Comparison of ENCODE assay signal across 22 cellular contexts in genomic region chr6:43115365-43115764, GRCh38. TPM values are rescaled to one million over a fixed set of nuclear protein-coding genes. Genes with fewer than 3 reads are reported as not detected.
DNase-seq lines count a peak whose midpoint lies in the region; ATAC-seq, FAIRE-seq and TF ChIP-seq lines count a peak whose summit lies in the region.
"Had no signal": no experiment of that assay in that cellular context is flagged by ENCODE, and none has a peak within 500 bp of the region (broad histone marks: within the 10 kb centered on the region; RNA-seq: fewer than 3 reads in every experiment).

No MANE protein-coding gene starts in this region.

- POLR2A ChIA-PET in K562 (lab: Yijun Ruan, JAX): interaction anchor here (0.5 to 2.8 kb wide), 8 partner anchors 8 to 105 kb away, joined by 3 to 27 read pairs (median 4); partner anchors contain the start of gene CUL7

- no peaks in the 10 kb centered on the region for H4K20me1 ChIP-seq in K562 (replicated peaks; ENCODE audit: control insufficient read depth, insufficient read depth, low read length)

- no peak; the same call in 1 of the 2 replicates for TF ChIP-seq EP300 in K562 (IDR thresholded peaks at IDR 0.05; ENCODE audit: low read length)

- H3K9ac ChIP-seq in K562 (ENCODE audit: insufficient read depth in 1 of 2, low read depth in 2 of 2, low read length in 2 of 2) (peak overlapping the region; percentile 59 to 69; a peak in 3 of 4 replicates), kidney (ENCODE audit: low read length in 2 of 2) (no peak overlapping the region)

- H3K27me3 Mint-ChIP-seq in type B pancreatic cell: no peaks in the 10 kb centered on the region
- H3K27me3 Mint-ChIP-seq: activated CD4-positive, alpha-beta memory T cell treated with anti-CD3 and anti-CD28 coated beads, Interleukin-2, amount 10 ng/mL, durations not matched to agents 7 days and 5 days; activated naive CD8-positive, alpha-beta T cell treated with anti-CD3 and anti-CD28 coated beads, Interleukin-2, amount 10 ng/mL, durations not matched to agents 7 days and 5 days; CD4-positive, CD25-positive, alpha-beta regulatory T cell; central memory CD8-positive, alpha-beta T cell had no signal

- H3K4me1 Mint-ChIP-seq in type B pancreatic cell (ENCODE audit: unreplicated experiment): peaks cover 44% of the 10 kb centered on the region
- H3K4me1 Mint-ChIP-seq: activated CD4-positive, alpha-beta memory T cell treated with anti-CD3 and anti-CD28 coated beads, Interleukin-2, amount 10 ng/mL, durations not matched to agents 7 days and 5 days; activated naive CD8-positive, alpha-beta T cell treated with anti-CD3 and anti-CD28 coated beads, Interleukin-2, amount 10 ng/mL, durations not matched to agents 7 days and 5 days; CD4-positive, CD25-positive, alpha-beta regulatory T cell; central memory CD8-positive, alpha-beta T cell; IgD-negative memory B cell; immature natural killer cell had no signal

- peaks cover 3% of the 10 kb centered on the region for H3K36me3 Mint-ChIP-seq in type B pancreatic cell
- H3K36me3 Mint-ChIP-seq: activated naive CD8-positive, alpha-beta T cell treated with anti-CD3 and anti-CD28 coated beads, Interleukin-2, amount 10 ng/mL, durations not matched to agents 7 days and 5 days; CD4-positive, CD25-positive, alpha-beta regulatory T cell; IgD-negative memory B cell; immature natural killer cell had no signal

- peak; percentile 69 for FAIRE-seq in K562 (lab: Jason Lieb, UNC)
- no peak for FAIRE-seq in kidney (lab: Jason Lieb, UNC)

- no peaks in the 10 kb centered on the region for H3K79me2 ChIP-seq in K562 (ENCODE audit: control insufficient read depth, insufficient read depth, low read length)

- peaks cover 26 to 27% of the 10 kb centered on the region in 2 experiments for H3K4me1 ChIP-seq in K562 (replicated peaks in 1 of 2; ENCODE audit: control insufficient read depth in 2 of 2, insufficient read depth in 2 of 2, low read length in 2 of 2)
- H3K4me1 ChIP-seq in kidney (ENCODE audit: control insufficient read depth in 1 of 2, insufficient read depth in 1 of 2, low read depth in 1 of 2, low read length in 2 of 2): peaks cover 2 to 10% of the 10 kb centered on the region in 2 donors
- H3K4me1 ChIP-seq in upper lobe of right lung: peaks cover 42% of the 10 kb centered on the region
- H3K4me1 ChIP-seq in tibial artery: peaks cover 0 to 17% (median 9%) of the 10 kb centered on the region in 4 donors
- H3K4me1 ChIP-seq: sigmoid colon had no signal

- H3K9me1 ChIP-seq in K562 (ENCODE audit: control insufficient read depth, insufficient read depth, low read length): no peaks in the 10 kb centered on the region

- H3K9me3 ChIP-seq in K562 (replicated peaks; ENCODE audit: control insufficient read depth, insufficient read depth, low read depth, low read length): no peaks in the 10 kb centered on the region
- H3K9me3 ChIP-seq in kidney (ENCODE audit: control insufficient read depth in 1 of 2, low read length in 2 of 2): no peaks in the 10 kb centered on the region
- H3K9me3 ChIP-seq in upper lobe of right lung: no peaks in the 10 kb centered on the region
- H3K9me3 ChIP-seq in tibial artery: no peaks in the 10 kb centered on the region
- H3K9me3 ChIP-seq: HAP-1, sigmoid colon, testis had no signal

- no peak for TF ChIP-seq RAD21 in K562 (CRISPR knock-in tag; conservative IDR thresholded peaks at IDR 0.05 in 1 of 2, IDR thresholded peaks at IDR 0.05 in 1 of 2)

- H3K4me3 ChIP-seq in K562 (no peak overlapping the region), kidney (ENCODE audit: low read length in 2 of 2) (no peak overlapping the region), upper lobe of right lung (no peak overlapping the region), tibial artery (no peak overlapping the region)
- H3K4me3 ChIP-seq: HAP-1, sigmoid colon, testis had no signal

- H3K4me2 ChIP-seq in K562 (ENCODE audit: insufficient read depth, low read length): peak overlapping the region; percentile 78

- H3K27ac ChIP-seq in K562 (ENCODE audit: extremely low read depth, low read depth, low read length) (peak overlapping the region; percentile 70), kidney (ENCODE audit: low read depth in 2 of 2, low read length in 2 of 2) (peak overlapping the region in 1 of 2 donors; percentile 72), upper lobe of right lung (peak overlapping the region; percentile 71), tibial artery (no peak overlapping the region)
- H3K27ac ChIP-seq: 22Rv1 had no signal

- no peak overlapping the region for H3K4me3 Mint-ChIP-seq in type B pancreatic cell
- H3K4me3 Mint-ChIP-seq: activated CD4-positive, alpha-beta memory T cell treated with anti-CD3 and anti-CD28 coated beads, Interleukin-2, amount 10 ng/mL, durations not matched to agents 7 days and 5 days; activated naive CD8-positive, alpha-beta T cell treated with anti-CD3 and anti-CD28 coated beads, Interleukin-2, amount 10 ng/mL, durations not matched to agents 7 days and 5 days; activated T-cell treated with anti-CD3 and anti-CD28 coated beads, Interleukin-2, amount 50 U/mL, for 72 hours; CD4-positive, CD25-positive, alpha-beta regulatory T cell; central memory CD8-positive, alpha-beta T cell; IgD-negative memory B cell; immature natural killer cell had no signal

- peak overlapping the region; percentile 96 for H2AFZ ChIP-seq in K562 (ENCODE audit: low read depth, low read length)

- no peak for TF ChIP-seq CTCF in K562 (IDR thresholded peaks at IDR 0.05 in 2 of 3, conservative IDR thresholded peaks at IDR 0.05 in 1 of 3; ENCODE audit: insufficient read depth in 2 of 3, low read depth in 1 of 3, low read length in 3 of 3)
- TF ChIP-seq CTCF in kidney (IDR thresholded peaks at IDR 0.05; ENCODE audit: borderline replicate concordance, extremely low read depth, insufficient read depth): no peak
- TF ChIP-seq CTCF in upper lobe of right lung (IDR thresholded peaks at IDR 0.05): no peak
- no peak for TF ChIP-seq CTCF in tibial artery (IDR thresholded peaks at IDR 0.05)
- no peak for TF ChIP-seq CTCF in type B pancreatic cell (conservative IDR thresholded peaks at IDR 0.05)

- DNase-seq in DMS79 treated with DMSO at 0.1 percent for 48 hours (lab: John Stamatoyannopoulos, UW) (peak; percentile 12), DMS79 (lab: John Stamatoyannopoulos, UW) (no peak), K562 (ENCODE audit: extremely low read depth in 1 of 4, low spot score in 3 of 4) (peak; percentile 44 to 77 (median 52)), kidney (peak; percentile 29), upper lobe of right lung (no peak), tibial artery (no peak), SW 1271 (lab: John Stamatoyannopoulos, UW) (no peak), type B pancreatic cell (ENCODE audit: extremely low spot score, unreplicated experiment) (no peak)
- DNase-seq: activated CD4-positive, alpha-beta memory T cell treated with anti-CD3 and anti-CD28 coated beads, Interleukin-2, amount 10 ng/mL, durations not matched to agents 7 days and 5 days; activated naive CD8-positive, alpha-beta T cell treated with anti-CD3 and anti-CD28 coated beads, Interleukin-2, amount 10 ng/mL, durations not matched to agents 7 days and 5 days; activated T-cell treated with anti-CD3 and anti-CD28 coated beads, Interleukin-2, amount 50 U/mL, for 72 hours; CD4-positive, CD25-positive, alpha-beta regulatory T cell; EL; immature natural killer cell; NCI-H1092 treated with DMSO at 0.1 percent for 48 hours; sigmoid colon; stimulated activated CD4-positive, alpha-beta T cell treated with anti-CD3 and anti-CD28 coated beads, Interleukin-4, amount 100 ng/mL, for 24 hours; testis had no signal

- H3K27me3 ChIP-seq in K562 (ENCODE audit: control insufficient read depth in 2 of 2, insufficient read depth in 2 of 2, low read length in 2 of 2) (no peaks in the 10 kb centered on the region), upper lobe of right lung (no peaks in the 10 kb centered on the region), tibial artery (no peaks in the 10 kb centered on the region)
- H3K27me3 ChIP-seq: testis had no signal

- no peaks in the 10 kb centered on the region for H3K9me3 Mint-ChIP-seq in type B pancreatic cell
- H3K9me3 Mint-ChIP-seq: activated CD4-positive, alpha-beta memory T cell treated with anti-CD3 and anti-CD28 coated beads, Interleukin-2, amount 10 ng/mL, durations not matched to agents 7 days and 5 days; activated naive CD8-positive, alpha-beta T cell treated with anti-CD3 and anti-CD28 coated beads, Interleukin-2, amount 10 ng/mL, durations not matched to agents 7 days and 5 days; activated T-cell treated with anti-CD3 and anti-CD28 coated beads, Interleukin-2, amount 50 U/mL, for 72 hours; central memory CD8-positive, alpha-beta T cell; IgD-negative memory B cell; immature natural killer cell had no signal

- H3K36me3 ChIP-seq in K562 (ENCODE audit: control insufficient read depth, insufficient read depth, low read length): no peaks in the 10 kb centered on the region
- no peaks in the 10 kb centered on the region for H3K36me3 ChIP-seq in kidney (ENCODE audit: control insufficient read depth in 1 of 2, insufficient read depth in 2 of 2, low read length in 2 of 2)
- H3K36me3 ChIP-seq in upper lobe of right lung: no peaks in the 10 kb centered on the region
- no peaks in the 10 kb centered on the region for H3K36me3 ChIP-seq in tibial artery
- H3K36me3 ChIP-seq: HAP-1, sigmoid colon had no signal

- no peak for TF ChIP-seq POLR2A in K562 (conservative IDR thresholded peaks at IDR 0.05)

- in situ Hi-C loops in K562 (cut with MboI): no loop called here

- CTCF ChIA-PET in K562 (lab: Yijun Ruan, JAX; ENCODE audit: low intra/inter-chr PET ratio): no interaction called here

- no peak overlapping the region for H3K27ac Mint-ChIP-seq in type B pancreatic cell
- H3K27ac Mint-ChIP-seq: activated CD4-positive, alpha-beta memory T cell treated with anti-CD3 and anti-CD28 coated beads, Interleukin-2, amount 10 ng/mL, durations not matched to agents 7 days and 5 days; activated naive CD8-positive, alpha-beta T cell treated with anti-CD3 and anti-CD28 coated beads, Interleukin-2, amount 10 ng/mL, durations not matched to agents 7 days and 5 days; activated T-cell treated with anti-CD3 and anti-CD28 coated beads, Interleukin-2, amount 50 U/mL, for 72 hours; CD4-positive, CD25-positive, alpha-beta regulatory T cell; immature natural killer cell had no signal

- intact Hi-C loops in K562 (cut with micrococcal nuclease): no loop called here
- intact Hi-C loops in kidney (cut with DNase I): no loop called here
- intact Hi-C loops in upper lobe of right lung (cut with DNase I): no loop called here
- intact Hi-C loops in tibial artery (cut with DNase I; ENCODE audit: low total_unique reads): no loop called here

- ATAC-seq in K562 (peak; percentile 40), upper lobe of right lung (no peak)
- ATAC-seq: activated T-cell treated with anti-CD3 and anti-CD28 coated beads, Interleukin-2, amount 50 U/mL, for 72 hours had no signal

- 12% methylated on average over 6 of the region's 6 CpGs for WGBS in K562 (ENCODE audit: insufficient coverage, low coverage, missing lambda C conversion rate)

- no TSS peak for BruUV-seq in K562 (replicated peaks; lab: Mats Ljungman, UMichigan)

RNA-seq across cellular contexts. Expression of gene PTK7, which starts 39.3 kb away (rescaled TPM):
- 22.2 and 40.3 TPM in 2 replicates for total RNA-seq in K562 (2011; cell fraction: chromatin; rRNA removed; ENCODE audit: low replicate concordance)
- total RNA-seq in K562 (2011; cell fraction: nucleolus; rRNA removed): 21.8 and 28.2 TPM in 2 replicates
- 25.1 and 31.5 TPM in 2 replicates for total RNA-seq in K562 (2011; cell fraction: nucleoplasm; rRNA removed)
- 4.2 and 5.5 TPM in 2 replicates for total RNA-seq in K562 (2014; rRNA removed)
- 2.8 and 3.6 TPM in 2 replicates for total RNA-seq in K562 (2014; rRNA removed; fragmentation: Illumina TruSeq; extraction: Trizol)
- 3.8 and 4.5 TPM in 2 replicates for total RNA-seq in K562 (2015; rRNA removed; fragmentation: Illumina TruSeq; extraction: Trizol)
- total RNA-seq in K562 (2021): 6.8 and 7.3 TPM in 2 replicates
- polyA plus RNA-seq in K562 (2011; rRNA removed): 5.2 and 11.2 TPM in 2 replicates
- polyA plus RNA-seq in K562 (2011; cell fraction: cytosol; rRNA removed): 7.6 and 9.5 TPM in 2 replicates
- 20.2 and 31.7 TPM in 2 replicates for polyA plus RNA-seq in K562 (2011; cell fraction: nucleus; rRNA removed)
- 6.4 and 11.6 TPM in 2 replicates for polyA plus RNA-seq in K562 (2012)
- 3.9 and 4.6 TPM in 2 replicates for polyA plus RNA-seq in K562 (2014; fragmentation: Illumina TruSeq; extraction: Trizol)
- polyA plus RNA-seq in K562 (2014; fragmentation: Nextera tagmentation; extraction: Ambion mirVana): under 1 TPM; 0.20 to 0.24 TPM
- polyA plus RNA-seq in K562 (2014; rRNA removed): 4.2 and 4.7 TPM in 2 replicates
- 6.3 and 6.5 TPM in 2 replicates for polyA minus RNA-seq in K562 (2011; rRNA and poly(A)+ RNA removed)
- 6.1 and 9.0 TPM in 2 replicates for polyA minus RNA-seq in K562 (2011; cell fraction: cytosol; rRNA and poly(A)+ RNA removed)
- 7.5 and 12.9 TPM in 2 replicates for polyA minus RNA-seq in K562 (2011; cell fraction: nucleus; rRNA and poly(A)+ RNA removed)
- total RNA-seq in kidney: 55.2 TPM
- 26.0 TPM for polyA plus RNA-seq in kidney (ENCODE audit: insufficient read depth, low read depth, low replicate concordance)
- 97.1 TPM for total RNA-seq in upper lobe of right lung
- 115 and 155 TPM in 2 replicates for total RNA-seq in type B pancreatic cell (ENCODE audit: low replicate concordance)
- polyA plus RNA-seq: IgD-negative memory B cell had no signal

RNA-seq across cellular contexts. Expression of gene SRF, which starts 55.7 kb away (rescaled TPM):
- 13.7 and 28.2 TPM in 2 replicates for total RNA-seq in K562 (2011; cell fraction: chromatin; rRNA removed; ENCODE audit: low replicate concordance)
- total RNA-seq in K562 (2011; cell fraction: nucleolus; rRNA removed): 20.1 and 23.2 TPM in 2 replicates
- 23.9 and 30.5 TPM in 2 replicates for total RNA-seq in K562 (2011; cell fraction: nucleoplasm; rRNA removed)
- 24.6 and 31.5 TPM in 2 replicates for total RNA-seq in K562 (2014; rRNA removed)
- 11.1 and 12.6 TPM in 2 replicates for total RNA-seq in K562 (2014; rRNA removed; fragmentation: Illumina TruSeq; extraction: Trizol)
- total RNA-seq in K562 (2015; rRNA removed; fragmentation: Illumina TruSeq; extraction: Trizol): 19.4 and 20.1 TPM in 2 replicates
- total RNA-seq in K562 (2021): 32.7 and 37.0 TPM in 2 replicates
- 25.3 and 29.5 TPM in 2 replicates for polyA plus RNA-seq in K562 (2011; rRNA removed)
- polyA plus RNA-seq in K562 (2011; cell fraction: cytosol; rRNA removed): 39.3 and 67.9 TPM in 2 replicates
- polyA plus RNA-seq in K562 (2011; cell fraction: nucleus; rRNA removed): 41.4 and 58.3 TPM in 2 replicates
- polyA plus RNA-seq in K562 (2012): 35.4 TPM in 2 replicates
- polyA plus RNA-seq in K562 (2014; fragmentation: Illumina TruSeq; extraction: Trizol): 29.8 and 35.8 TPM in 2 replicates
- polyA plus RNA-seq in K562 (2014; fragmentation: Nextera tagmentation; extraction: Ambion mirVana): 1 to 10 TPM; 2.5 to 2.8 TPM
- polyA plus RNA-seq in K562 (2014; rRNA removed): 28.4 and 32.2 TPM in 2 replicates
- polyA minus RNA-seq in K562 (2011; rRNA and poly(A)+ RNA removed): 16.6 and 31.6 TPM in 2 replicates
- polyA minus RNA-seq in K562 (2011; cell fraction: cytosol; rRNA and poly(A)+ RNA removed): 23.6 and 23.7 TPM in 2 replicates
- polyA minus RNA-seq in K562 (2011; cell fraction: nucleus; rRNA and poly(A)+ RNA removed): 11.4 and 14.8 TPM in 2 replicates
- 30.6 TPM for total RNA-seq in kidney
- polyA plus RNA-seq in kidney (ENCODE audit: insufficient read depth, low read depth, low replicate concordance): 13.8 TPM
- 33.6 TPM for total RNA-seq in upper lobe of right lung
- 35.2 and 38.2 TPM in 2 replicates for total RNA-seq in type B pancreatic cell (ENCODE audit: low replicate concordance)

RNA-seq across cellular contexts. Expression of gene KLC4, which starts 55.9 kb away (rescaled TPM):
- total RNA-seq in K562 (2011; cell fraction: chromatin; rRNA removed; ENCODE audit: low replicate concordance): 66.5 and 104 TPM in 2 replicates
- 57.0 and 62.8 TPM in 2 replicates for total RNA-seq in K562 (2011; cell fraction: nucleolus; rRNA removed)
- 55.2 and 63.2 TPM in 2 replicates for total RNA-seq in K562 (2011; cell fraction: nucleoplasm; rRNA removed)
- total RNA-seq in K562 (2014; rRNA removed): 7.8 and 8.2 TPM in 2 replicates
- total RNA-seq in K562 (2014; rRNA removed; fragmentation: Illumina TruSeq; extraction: Trizol): 3.5 and 5.9 TPM in 2 replicates
- 5.7 TPM in 2 replicates for total RNA-seq in K562 (2015; rRNA removed; fragmentation: Illumina TruSeq; extraction: Trizol)
- total RNA-seq in K562 (2021): 12.7 and 14.3 TPM in 2 replicates
- 13.0 and 28.0 TPM in 2 replicates for polyA plus RNA-seq in K562 (2011; rRNA removed)
- 8.8 and 11.0 TPM in 2 replicates for polyA plus RNA-seq in K562 (2011; cell fraction: cytosol; rRNA removed)
- polyA plus RNA-seq in K562 (2011; cell fraction: nucleus; rRNA removed): 61.4 and 88.8 TPM in 2 replicates
- polyA plus RNA-seq in K562 (2012): 10.2 and 26.7 TPM in 2 replicates
- polyA plus RNA-seq in K562 (2014; fragmentation: Illumina TruSeq; extraction: Trizol): 7.4 and 7.7 TPM in 2 replicates
- polyA plus RNA-seq in K562 (2014; fragmentation: Nextera tagmentation; extraction: Ambion mirVana): 1 to 10 TPM; 1.7 to 3.0 TPM
- polyA plus RNA-seq in K562 (2014; rRNA removed): 8.5 and 16.2 TPM in 2 replicates
- polyA minus RNA-seq in K562 (2011; rRNA and poly(A)+ RNA removed): 8.1 and 12.4 TPM in 2 replicates
- polyA minus RNA-seq in K562 (2011; cell fraction: cytosol; rRNA and poly(A)+ RNA removed): 4.9 and 7.6 TPM in 2 replicates
- 13.9 and 24.8 TPM in 2 replicates for polyA minus RNA-seq in K562 (2011; cell fraction: nucleus; rRNA and poly(A)+ RNA removed)
- total RNA-seq in kidney: 33.7 TPM
- polyA plus RNA-seq in kidney (ENCODE audit: insufficient read depth, low read depth, low replicate concordance): 39.0 TPM
- total RNA-seq in upper lobe of right lung: 32.0 TPM
- 33.2 and 36.4 TPM in 2 replicates for total RNA-seq in type B pancreatic cell (ENCODE audit: low replicate concordance)

RNA-seq across cellular contexts. Expression of gene MRPL2, which starts 56.1 kb away (rescaled TPM):
- total RNA-seq in K562 (2011; cell fraction: chromatin; rRNA removed; ENCODE audit: low replicate concordance): 55.0 and 103 TPM in 2 replicates
- total RNA-seq in K562 (2011; cell fraction: nucleolus; rRNA removed): 75.3 and 93.7 TPM in 2 replicates
- total RNA-seq in K562 (2011; cell fraction: nucleoplasm; rRNA removed): 73.5 and 75.7 TPM in 2 replicates
- 87.3 and 125 TPM in 2 replicates for total RNA-seq in K562 (2014; rRNA removed)
- total RNA-seq in K562 (2014; rRNA removed; fragmentation: Illumina TruSeq; extraction: Trizol): 95.4 and 98.5 TPM in 2 replicates
- total RNA-seq in K562 (2015; rRNA removed; fragmentation: Illumina TruSeq; extraction: Trizol): 121 and 125 TPM in 2 replicates
- 254 and 262 TPM in 2 replicates for total RNA-seq in K562 (2021)
- 80.6 and 130 TPM in 2 replicates for polyA plus RNA-seq in K562 (2011; rRNA removed)
- polyA plus RNA-seq in K562 (2011; cell fraction: cytosol; rRNA removed): 93.9 and 148 TPM in 2 replicates
- 109 and 125 TPM in 2 replicates for polyA plus RNA-seq in K562 (2011; cell fraction: nucleus; rRNA removed)
- 159 and 194 TPM in 2 replicates for polyA plus RNA-seq in K562 (2012)
- polyA plus RNA-seq in K562 (2014; fragmentation: Illumina TruSeq; extraction: Trizol): 195 and 200 TPM in 2 replicates
- polyA plus RNA-seq in K562 (2014; fragmentation: Nextera tagmentation; extraction: Ambion mirVana): 100 to 1,000 TPM in 1 of 2 experiments, 10 to 100 TPM in 1; 63.1 to 130 TPM
- 131 and 157 TPM in 2 replicates for polyA plus RNA-seq in K562 (2014; rRNA removed)
- 55.0 and 56.7 TPM in 2 replicates for polyA minus RNA-seq in K562 (2011; rRNA and poly(A)+ RNA removed)
- polyA minus RNA-seq in K562 (2011; cell fraction: cytosol; rRNA and poly(A)+ RNA removed): 65.4 and 78.7 TPM in 2 replicates
- 19.1 and 29.4 TPM in 2 replicates for polyA minus RNA-seq in K562 (2011; cell fraction: nucleus; rRNA and poly(A)+ RNA removed)
- total RNA-seq in kidney: 56.6 TPM
- 127 TPM for polyA plus RNA-seq in kidney (ENCODE audit: insufficient read depth, low read depth, low replicate concordance)
- total RNA-seq in upper lobe of right lung: 42.4 TPM
- total RNA-seq in type B pancreatic cell (ENCODE audit: low replicate concordance): 58.6 and 71.8 TPM in 2 replicates

Comparison
In these comparisons a context has a peak if more than half of its experiments do, and no peak if none do; other contexts are left out.
1. DNase-seq: peak in DMS79 treated with DMSO at 0.1 percent for 48 hours (single experiment), K562 (4 of 4) and kidney (single experiment); none in DMS79 (single experiment), upper lobe of right lung (single experiment), tibial artery (0 of 2), SW 1271 (0 of 2) and type B pancreatic cell (single experiment).
2. H3K27ac ChIP-seq: peak in K562 (single experiment) and upper lobe of right lung (single experiment); none in tibial artery (0 of 2).
3. H3K9ac ChIP-seq: peak in K562 (2 of 2); none in kidney (0 of 2).